In the genomic region with DNA sequence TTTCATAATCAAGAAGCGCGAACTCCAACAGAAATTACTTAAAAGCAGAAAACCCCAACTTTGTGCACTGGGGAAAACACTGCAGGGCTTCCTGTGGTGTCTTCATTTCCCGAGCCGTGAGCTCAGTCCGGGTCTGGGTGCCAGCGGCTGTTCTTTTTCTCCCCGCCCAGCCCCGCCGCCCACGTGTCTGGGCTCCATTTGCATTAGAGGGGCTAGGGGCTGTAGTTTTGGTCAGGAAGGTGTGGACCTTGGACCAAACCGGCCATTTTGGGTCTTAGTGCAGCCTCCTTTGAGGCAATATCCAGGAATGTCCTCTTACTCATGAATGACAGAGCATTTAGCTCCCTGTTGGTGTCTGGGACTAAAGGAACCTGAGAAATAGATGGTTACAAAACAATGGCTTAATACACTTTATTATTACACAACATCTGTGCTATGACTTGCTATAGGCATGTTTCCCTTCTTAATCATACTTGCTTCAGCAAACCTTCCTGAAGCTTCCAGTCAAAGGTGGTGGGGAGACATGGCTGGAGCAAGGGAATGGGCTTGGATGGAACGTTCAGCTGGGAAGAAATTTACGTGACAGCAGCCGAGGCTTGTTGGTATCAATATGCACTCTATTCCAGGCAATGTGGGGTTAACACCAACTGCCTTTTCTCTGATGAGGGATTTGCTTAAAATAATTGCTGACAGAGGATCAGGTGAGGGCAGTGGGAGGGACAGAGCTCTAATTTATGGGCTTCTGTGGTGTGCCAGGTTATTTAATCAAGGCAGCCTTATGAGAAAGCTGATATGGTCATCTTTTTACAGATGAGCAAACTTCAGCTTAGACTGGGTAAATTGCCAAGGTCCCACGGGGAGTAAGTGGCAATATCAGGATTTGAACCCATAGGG, we compare ENCODE assay signal across 8 cellular contexts. TPM values are rescaled to one million over a fixed set of nuclear protein-coding genes. Genes with fewer than 3 reads are reported as not detected.
A peak's percentile ranks its signal among the peaks of the same experiment; 100 is the strongest.
DNase-seq lines count a peak whose midpoint lies in the region; ATAC-seq and TF ChIP-seq lines count a peak whose summit lies in the region.

No MANE protein-coding gene starts in this region.

- in situ Hi-C loops in GM18951 (cut with MboI; ENCODE audit: low sequenced_read_pairs, unreplicated experiment) = no loop called here

- no peaks in the 10 kb centered on the region for H3K36me3 Mint-ChIP-seq in activated CD4-positive, alpha-beta memory T cell treated with anti-CD3 and anti-CD28 coated beads for 36 hours

- H3K36me3 ChIP-seq in mucosa of rectum (ENCODE audit: control insufficient read depth in 2 of 2, insufficient read depth in 2 of 2, low read length in 2 of 2) = no peaks in the 10 kb centered on the region
- no peaks in the 10 kb centered on the region for H3K36me3 ChIP-seq in thoracic aorta

- H3K27ac Mint-ChIP-seq in activated CD4-positive, alpha-beta memory T cell treated with anti-CD3 and anti-CD28 coated beads for 36 hours = peak overlapping the region; percentile 85

- no peaks in the 10 kb centered on the region for H3K27me3 ChIP-seq in mucosa of rectum (ENCODE audit: control insufficient read depth in 2 of 2, insufficient read depth in 2 of 2, low read length in 2 of 2)
- H3K27me3 ChIP-seq in thoracic aorta (replicated peaks; ENCODE audit: insufficient read depth) = no peaks in the 10 kb centered on the region

- POLR2A ChIA-PET in AG04449 (lab: Yijun Ruan, JAX) = interaction anchor here (1.4 to 1.8 kb wide), 3 partner anchors 50 to 171 kb away, joined by 5 read pairs; a partner anchor contains a TSS
- POLR2A ChIA-PET in activated CD4-positive, alpha-beta memory T cell treated with anti-CD3 and anti-CD28 coated beads for 36 hours (lab: Charles Lee) = interaction anchor here (0.8 to 1.7 kb wide), 4 partner anchors 69 to 173 kb away, joined by 3 to 11 read pairs (median 4); a partner anchor contains a TSS

- H3K4me1 ChIP-seq in mucosa of rectum (ENCODE audit: control insufficient read depth in 2 of 2, insufficient read depth in 2 of 2, low read length in 2 of 2) (peaks cover 22% of the 10 kb centered on the region in 2 donors), thoracic aorta (ENCODE audit: control insufficient read depth in 1 of 2, low read depth in 2 of 2) (peaks cover 16 to 20% of the 10 kb centered on the region in 2 donors)

- no peak for TF ChIP-seq CTCF in AG04449 (IDR thresholded peaks at IDR 0.05; ENCODE audit: insufficient read depth, low read length, missing control alignments)
- no peak for TF ChIP-seq CTCF in epithelial cell of proximal tubule (conservative IDR thresholded peaks at IDR 0.05; ENCODE audit: low read depth, low read length)
- TF ChIP-seq CTCF in thoracic aorta (IDR thresholded peaks at IDR 0.05) = no peak

- peak overlapping the region; percentile 96 for H3K4me3 Mint-ChIP-seq in activated CD4-positive, alpha-beta memory T cell treated with anti-CD3 and anti-CD28 coated beads for 36 hours

- no peaks in the 10 kb centered on the region for H3K27me3 Mint-ChIP-seq in activated CD4-positive, alpha-beta memory T cell treated with anti-CD3 and anti-CD28 coated beads for 36 hours

- CTCF ChIA-PET in AG04449 (lab: Yijun Ruan, JAX) = interaction anchor here (0.6 to 4.8 kb wide), 5 partner anchors 15 to 699 kb away, joined by 3 to 21 read pairs (median 4); no protein-coding TSS in a partner anchor
- CTCF ChIA-PET in activated CD4-positive, alpha-beta memory T cell treated with anti-CD3 and anti-CD28 coated beads for 36 hours (lab: Charles Lee) = interaction anchor here (1.2 to 4.2 kb wide), 4 partner anchors 12 to 87 kb away, joined by 3 to 35 read pairs (median 9); a partner anchor contains a TSS

- H3K4me1 Mint-ChIP-seq in activated CD4-positive, alpha-beta memory T cell treated with anti-CD3 and anti-CD28 coated beads for 36 hours (ENCODE audit: low read depth) = peaks cover 50% of the 10 kb centered on the region

- peak; percentile 43 for TF ChIP-seq POLR2A in GM18951 (IDR thresholded peaks at IDR 0.05; ENCODE audit: extremely low read depth, insufficient read depth, insufficient read length)

- ATAC-seq in thoracic aorta (ENCODE audit: insufficient number of reproducible peaks, low FRiP score, low read depth) = peak; percentile 58
- ATAC-seq in HG02798 (IDR thresholded peaks at IDR 0.05; ENCODE audit: poor library complexity, unreplicated experiment) = no peak

- H3K9me3 ChIP-seq in mucosa of rectum (ENCODE audit: control insufficient read depth in 2 of 2, low read length in 2 of 2) = no peaks in the 10 kb centered on the region
- no peaks in the 10 kb centered on the region for H3K9me3 ChIP-seq in thoracic aorta

- peak overlapping the region; percentile 89 for H3K4me3 ChIP-seq in AG04449 (ENCODE audit: low read depth, low read length)
- peak overlapping the region; percentile 99 for H3K4me3 ChIP-seq in epithelial cell of proximal tubule (ENCODE audit: low read depth, low read length)
- H3K4me3 ChIP-seq in mucosa of rectum (ENCODE audit: low read length in 2 of 2) = peak overlapping the region; percentile 97 to 99
- H3K4me3 ChIP-seq in thoracic aorta = peak overlapping the region; percentile 96

- H3K9ac ChIP-seq in mucosa of rectum (ENCODE audit: low read depth in 1 of 2, low read length in 2 of 2) = peak overlapping the region; percentile 79 to 86

- H3K9me3 Mint-ChIP-seq in activated CD4-positive, alpha-beta memory T cell treated with anti-CD3 and anti-CD28 coated beads for 36 hours = no peaks in the 10 kb centered on the region

- peak; percentile 34 for DNase-seq in AG04449 (ENCODE audit: low read depth, low spot score)
- peak; percentile 32 for DNase-seq in NCI-H2171 (lab: John Stamatoyannopoulos, UW)
- DNase-seq in activated CD4-positive, alpha-beta memory T cell treated with anti-CD3 and anti-CD28 coated beads for 36 hours = peak; percentile 60
- peak; percentile 78 for DNase-seq in epithelial cell of proximal tubule (ENCODE audit: low read depth)
- DNase-seq in thoracic aorta (ENCODE audit: low spot score) = peak; percentile 43

- intact Hi-C loops in activated CD4-positive, alpha-beta memory T cell treated with anti-CD3 and anti-CD28 coated beads for 36 hours (cut with micrococcal nuclease) = loop anchor here (5.0 kb wide), 1 partner anchor 70 kb away; a partner anchor contains a TSS

- H3K27ac ChIP-seq in mucosa of rectum (ENCODE audit: low read depth in 2 of 2, low read length in 2 of 2) = peak overlapping the region; percentile 70 to 73
- peak overlapping the region; percentile 77 to 86 for H3K27ac ChIP-seq in thoracic aorta

RNA-seq across cellular contexts. Expression of a gene that starts 1.1 kb away (rescaled TPM):
- total RNA-seq in activated CD4-positive, alpha-beta memory T cell treated with anti-CD3 and anti-CD28 coated beads for 36 hours = 10 to 100 TPM; 16.5 to 18.0 TPM
- 54.7 and 70.3 TPM in 2 replicates for total RNA-seq in epithelial cell of proximal tubule
- 10 to 100 TPM; 44.1 to 44.2 TPM for total RNA-seq in thoracic aorta

RNA-seq across cellular contexts. Expression of a gene that starts 25.0 kb away (rescaled TPM):
- total RNA-seq in activated CD4-positive, alpha-beta memory T cell treated with anti-CD3 and anti-CD28 coated beads for 36 hours = not detected
- total RNA-seq in epithelial cell of proximal tubule (not detected in 2 replicates), thoracic aorta (1 to 10 TPM in 1 of 2 donors, not detected in 1; 4.2 TPM)

RNA-seq across cellular contexts. Expression of a gene that starts 45.5 kb away (rescaled TPM):
- total RNA-seq in activated CD4-positive, alpha-beta memory T cell treated with anti-CD3 and anti-CD28 coated beads for 36 hours = under 1 TPM; 0.05 to 0.07 TPM
- under 0.01 and 0.12 TPM in 2 replicates for total RNA-seq in epithelial cell of proximal tubule
- under 1 TPM in 1 of 2 donors, not detected in 1; 0.35 TPM for total RNA-seq in thoracic aorta

RNA-seq across cellular contexts. Expression of a gene that starts 56.0 kb away (rescaled TPM):
- total RNA-seq in activated CD4-positive, alpha-beta memory T cell treated with anti-CD3 and anti-CD28 coated beads for 36 hours = 10 to 100 TPM; 88.5 to 93.2 TPM
- total RNA-seq in epithelial cell of proximal tubule (89.4 and 127 TPM in 2 replicates), thoracic aorta (10 to 100 TPM; 26.9 to 27.3 TPM)
